In genomic region chr1:26730695-26731094, GRCh38 we compare ENCODE assay signal across 14 cellular contexts. TPM values are rescaled to one million over a fixed set of nuclear protein-coding genes. Genes with fewer than 3 reads are reported as not detected.
DNase-seq lines count a peak whose midpoint lies in the region; ATAC-seq and TF ChIP-seq lines count a peak whose summit lies in the region.
"Had no signal": no experiment of that assay in that cellular context is flagged by ENCODE, and none has a peak within 500 bp of the region (broad histone marks: within the 10 kb centered on the region; RNA-seq: fewer than 3 reads in every experiment).

No MANE protein-coding gene starts in this region.

- H3K4me3 Mint-ChIP-seq in activated naive CD4-positive, alpha-beta T cell treated with anti-CD3 and anti-CD28 coated beads, Interleukin-2, amount 10 ng/mL, durations not matched to agents 7 days and 5 days = no peak overlapping the region
- no peak overlapping the region for H3K4me3 Mint-ChIP-seq in activated CD8-positive, alpha-beta T cell treated with anti-CD3 and anti-CD28 coated beads, Interleukin-2, amount 10 ng/mL, durations not matched to agents 7 days and 5 days
- no peak overlapping the region for H3K4me3 Mint-ChIP-seq in stimulated activated naive B cell treated with anti-CD40 and anti-IgM and Interleukin-4, amounts not matched to agents 10 μg/mL and 1 μg/mL and 100 μg/mL, for 72 hours

- H3K79me2 ChIP-seq in mammary epithelial cell (ENCODE audit: insufficient read depth, low read length) = peaks cover 73% of the 10 kb centered on the region

- no peak overlapping the region for H3K27ac ChIP-seq in mammary epithelial cell (ENCODE audit: insufficient read depth, low read depth, low read length)
- H3K27ac ChIP-seq: ovary, thoracic aorta had no signal

- WGBS in mammary epithelial cell (ENCODE audit: low coverage, missing lambda C conversion rate) = 96% methylated on average over 2 of the region's 2 CpGs

- H3K4me1 ChIP-seq in mammary epithelial cell (ENCODE audit: insufficient read depth, low read length) = peaks cover 37% of the 10 kb centered on the region

- H2AFZ ChIP-seq in mammary epithelial cell (ENCODE audit: low read depth, low read length) = no peak overlapping the region

- BruUV-seq in mammary epithelial cell (replicated peaks; lab: Mats Ljungman, UMichigan) = no TSS peak

- H3K36me3 ChIP-seq in mammary epithelial cell (ENCODE audit: insufficient read depth, low read length) = peaks cover 36% of the 10 kb centered on the region
- H3K36me3 ChIP-seq: ovary had no signal

- H3K4me3 ChIP-seq in fibroblast of villous mesenchyme (ENCODE audit: low read depth, low read length) (no peak overlapping the region), mammary epithelial cell (replicated peaks in 1 of 3; ENCODE audit: insufficient read depth in 1 of 3, low read depth in 2 of 3, low read length in 3 of 3) (no peak overlapping the region)
- H3K4me3 ChIP-seq: lung, ovary, thoracic aorta had no signal

- H4K20me1 ChIP-seq in mammary epithelial cell (ENCODE audit: insufficient read depth, low read length) = no peaks in the 10 kb centered on the region

- in situ Hi-C loops in mammary epithelial cell (cut with MboI; ENCODE audit: low sequenced_read_pairs in 2 of 2) = no loop called here

- TF ChIP-seq CTCF in fibroblast of villous mesenchyme (IDR thresholded peaks at IDR 0.05; ENCODE audit: insufficient read depth, low read depth, low read length) (no peak), mammary epithelial cell (conservative IDR thresholded peaks at IDR 0.05 in 1 of 2, IDR thresholded peaks at IDR 0.05 in 1 of 2; ENCODE audit: extremely low read depth in 1 of 2, insufficient read depth in 1 of 2, low read depth in 1 of 2, low read length in 2 of 2) (no peak)

- no peaks in the 10 kb centered on the region for H3K27me3 ChIP-seq in mammary epithelial cell (ENCODE audit: insufficient read depth, low read length)
- H3K27me3 ChIP-seq: ovary had no signal

- no peaks in the 10 kb centered on the region for H3K9me3 ChIP-seq in mammary epithelial cell (replicated peaks; ENCODE audit: insufficient read depth, low read length)
- H3K9me3 ChIP-seq: ovary, thoracic aorta had no signal

- peak overlapping the region; percentile 62 for H3K27ac Mint-ChIP-seq in activated naive CD4-positive, alpha-beta T cell treated with anti-CD3 and anti-CD28 coated beads, Interleukin-2, amount 10 ng/mL, durations not matched to agents 7 days and 5 days
- H3K27ac Mint-ChIP-seq in activated CD8-positive, alpha-beta T cell treated with anti-CD3 and anti-CD28 coated beads, Interleukin-2, amount 10 ng/mL, durations not matched to agents 7 days and 5 days = peak overlapping the region; percentile 31
- peak overlapping the region; percentile 68 for H3K27ac Mint-ChIP-seq in stimulated activated naive B cell treated with anti-CD40 and anti-IgM and Interleukin-4, amounts not matched to agents 10 μg/mL and 1 μg/mL and 100 μg/mL, for 72 hours

- CTCF ChIA-PET in activated naive CD4-positive, alpha-beta T cell treated with anti-CD3 and anti-CD28 coated beads, Interleukin-2, amount 10 ng/mL, durations not matched to agents 7 days and 5 days (lab: Charles Lee) = no interaction called here
- CTCF ChIA-PET in activated CD8-positive, alpha-beta T cell treated with anti-CD3 and anti-CD28 coated beads, Interleukin-2, amount 10 ng/mL, durations not matched to agents 7 days and 5 days (lab: Charles Lee) = interaction anchor here (1.2 to 1.3 kb wide), 2 partner anchors 17 to 58 kb away, joined by 3 to 7 read pairs; no protein-coding TSS in a partner anchor
- CTCF ChIA-PET in mammary epithelial cell (lab: Charles Lee; ENCODE audit: low non-redundant PET) = no interaction called here

- H3K9ac ChIP-seq in mammary epithelial cell (ENCODE audit: insufficient read depth, low read length) = no peak overlapping the region

- peaks cover 65% of the 10 kb centered on the region for H3K36me3 Mint-ChIP-seq in activated naive CD4-positive, alpha-beta T cell treated with anti-CD3 and anti-CD28 coated beads, Interleukin-2, amount 10 ng/mL, durations not matched to agents 7 days and 5 days
- H3K36me3 Mint-ChIP-seq in activated CD8-positive, alpha-beta T cell treated with anti-CD3 and anti-CD28 coated beads, Interleukin-2, amount 10 ng/mL, durations not matched to agents 7 days and 5 days (ENCODE audit: low read depth) = peaks cover 64% of the 10 kb centered on the region
- H3K36me3 Mint-ChIP-seq in stimulated activated naive B cell treated with anti-CD40 and anti-IgM and Interleukin-4, amounts not matched to agents 10 μg/mL and 1 μg/mL and 100 μg/mL, for 72 hours = peaks cover 26 to 48% of the 10 kb centered on the region in 2 donors

- H3K4me2 ChIP-seq in mammary epithelial cell (ENCODE audit: insufficient read depth, low read depth, low read length) = no peak overlapping the region

- H3K4me1 Mint-ChIP-seq in activated naive CD4-positive, alpha-beta T cell treated with anti-CD3 and anti-CD28 coated beads, Interleukin-2, amount 10 ng/mL, durations not matched to agents 7 days and 5 days = peaks cover 66% of the 10 kb centered on the region
- peaks cover 68% of the 10 kb centered on the region for H3K4me1 Mint-ChIP-seq in activated CD8-positive, alpha-beta T cell treated with anti-CD3 and anti-CD28 coated beads, Interleukin-2, amount 10 ng/mL, durations not matched to agents 7 days and 5 days (ENCODE audit: low read depth)
- H3K4me1 Mint-ChIP-seq in stimulated activated naive B cell treated with anti-CD40 and anti-IgM and Interleukin-4, amounts not matched to agents 10 μg/mL and 1 μg/mL and 100 μg/mL, for 72 hours = peaks cover 36 to 47% of the 10 kb centered on the region in 2 donors

- DNase-seq in activated naive CD4-positive, alpha-beta T cell treated with anti-CD3 and anti-CD28 coated beads, Interleukin-2, amount 10 ng/mL, durations not matched to agents 7 days and 5 days = no peak
- DNase-seq in activated naive CD4-positive, alpha-beta T cell treated with anti-CD3 and anti-CD28 coated beads, Interleukin-2, amount 50 U/mL, for 16 hours = no peak
- no peak for DNase-seq in activated CD8-positive, alpha-beta T cell treated with anti-CD3 and anti-CD28 coated beads, Interleukin-2, amount 10 ng/mL, durations not matched to agents 7 days and 5 days
- DNase-seq in fibroblast of villous mesenchyme (ENCODE audit: low read depth) = peak; percentile 53
- no peak for DNase-seq in stimulated activated naive B cell treated with anti-CD40 and anti-IgM and Interleukin-4, amounts not matched to agents 10 μg/mL and 1 μg/mL and 100 μg/mL, for 72 hours
- DNase-seq in NCI-H1417 treated with DMSO at 0.1 percent for 48 hours (lab: John Stamatoyannopoulos, UW) = no peak
- DNase-seq in mammary epithelial cell = no peak
- DNase-seq: AML-193, cortex of kidney, DMS79 treated with DMSO at 0.1 percent for 48 hours, ovary had no signal

- dilution Hi-C loops in mammary epithelial cell (cut with HindIII; ENCODE audit: low sequenced_read_pairs) = no loop called here

- no peak for ATAC-seq in activated CD8-positive, alpha-beta T cell treated with anti-CD3 and anti-CD28 coated beads, Interleukin-2, amount 10 ng/mL, durations not matched to agents 7 days and 5 days
- ATAC-seq in stimulated activated naive B cell treated with anti-CD40 and anti-IgM and Interleukin-4, amounts not matched to agents 10 μg/mL and 1 μg/mL and 100 μg/mL, for 72 hours (replicated peaks) = no peak
- ATAC-seq in HG03442 (IDR thresholded peaks at IDR 0.05; ENCODE audit: unreplicated experiment) = no peak

- no peaks in the 10 kb centered on the region for H3K9me3 Mint-ChIP-seq in activated naive CD4-positive, alpha-beta T cell treated with anti-CD3 and anti-CD28 coated beads, Interleukin-2, amount 10 ng/mL, durations not matched to agents 7 days and 5 days
- no peaks in the 10 kb centered on the region for H3K9me3 Mint-ChIP-seq in activated CD8-positive, alpha-beta T cell treated with anti-CD3 and anti-CD28 coated beads, Interleukin-2, amount 10 ng/mL, durations not matched to agents 7 days and 5 days (ENCODE audit: insufficient read depth)
- H3K9me3 Mint-ChIP-seq in stimulated activated naive B cell treated with anti-CD40 and anti-IgM and Interleukin-4, amounts not matched to agents 10 μg/mL and 1 μg/mL and 100 μg/mL, for 72 hours = no peaks in the 10 kb centered on the region

- no peaks in the 10 kb centered on the region for H3K27me3 Mint-ChIP-seq in activated naive CD4-positive, alpha-beta T cell treated with anti-CD3 and anti-CD28 coated beads, Interleukin-2, amount 10 ng/mL, durations not matched to agents 7 days and 5 days
- H3K27me3 Mint-ChIP-seq in activated CD8-positive, alpha-beta T cell treated with anti-CD3 and anti-CD28 coated beads, Interleukin-2, amount 10 ng/mL, durations not matched to agents 7 days and 5 days (ENCODE audit: low read depth) = no peaks in the 10 kb centered on the region
- no peaks in the 10 kb centered on the region for H3K27me3 Mint-ChIP-seq in stimulated activated naive B cell treated with anti-CD40 and anti-IgM and Interleukin-4, amounts not matched to agents 10 μg/mL and 1 μg/mL and 100 μg/mL, for 72 hours

- POLR2A ChIA-PET in activated CD8-positive, alpha-beta T cell treated with anti-CD3 and anti-CD28 coated beads, Interleukin-2, amount 10 ng/mL, durations not matched to agents 7 days and 5 days (lab: Charles Lee) = interaction anchor here (0.6 kb wide), 1 partner anchor 13 kb away, joined by 3 read pairs; no protein-coding TSS in a partner anchor

- intact Hi-C loops in mammary epithelial cell (cut with micrococcal nuclease) = no loop called here

RNA-seq across cellular contexts. Expression of gene ARID1A, which starts 34.9 kb away (rescaled TPM):
- total RNA-seq in activated CD8-positive, alpha-beta T cell treated with anti-CD3 and anti-CD28 coated beads, Interleukin-2, amount 10 ng/mL, durations not matched to agents 7 days and 5 days = 100 to 1,000 TPM; 122 to 123 TPM
- total RNA-seq in fibroblast of villous mesenchyme = 24.8 and 31.1 TPM in 2 replicates
- total RNA-seq in mammary epithelial cell = 10 to 100 TPM; 29.7 to 50.4 TPM
- 16.1 TPM for polyA plus RNA-seq in mammary epithelial cell
- polyA minus RNA-seq in mammary epithelial cell = 76.0 TPM

RNA-seq across cellular contexts. Expression of gene PIGV, which starts 57.1 kb away (rescaled TPM):
- total RNA-seq in activated CD8-positive, alpha-beta T cell treated with anti-CD3 and anti-CD28 coated beads, Interleukin-2, amount 10 ng/mL, durations not matched to agents 7 days and 5 days = 10 to 100 TPM; 19.9 to 20.3 TPM
- total RNA-seq in fibroblast of villous mesenchyme = 10.3 and 16.8 TPM in 2 replicates
- 10 to 100 TPM; 18.0 to 19.2 TPM for total RNA-seq in mammary epithelial cell
- 19.1 TPM for polyA plus RNA-seq in mammary epithelial cell
- 10.1 TPM for polyA minus RNA-seq in mammary epithelial cell
